Comparison of ENCODE assay signal across 8 cellular contexts in genomic region chrX:49100704-49101628, GRCh38. TPM values are rescaled to one million over a fixed set of nuclear protein-coding genes. Genes with fewer than 3 reads are reported as not detected.
DNase-seq lines count a peak whose midpoint lies in the region; ATAC-seq and TF ChIP-seq lines count a peak whose summit lies in the region.

No MANE protein-coding gene starts in this region.

- intact Hi-C loops in prostate gland (cut with DNase I) = no loop called here

- TF ChIP-seq POLR2A in GM15510 (IDR thresholded peaks at IDR 0.05; ENCODE audit: borderline replicate concordance, extremely low read depth, insufficient read length) (peak; percentile 71), prostate gland (IDR thresholded peaks at IDR 0.05) (peak; percentile 38)

- H3K27me3 ChIP-seq in right atrium auricular region (no peaks in the 10 kb centered on the region), prostate gland (replicated peaks; ENCODE audit: insufficient read depth) (no peaks in the 10 kb centered on the region)

- H3K27ac ChIP-seq in right atrium auricular region (peak overlapping the region; percentile 9 to 71), prostate gland (peak overlapping the region; percentile 31 to 56), urinary bladder (ENCODE audit: low read depth) (peak overlapping the region; percentile 56)

- H3K4me3 ChIP-seq in right atrium auricular region (peak overlapping the region; percentile 50 to 58), prostate gland (peak overlapping the region; percentile 36 to 42), urinary bladder (ENCODE audit: low read depth, low read length) (peak overlapping the region; percentile 46)

- DNase-seq in NCI-H146 treated with DMSO at 0.1 percent for 48 hours (lab: John Stamatoyannopoulos, UW; ENCODE audit: unreplicated experiment) (peak; percentile 87), T-helper 1 cell (peak; percentile 78 to 92 (median 84)), amygdala (lab: John Stamatoyannopoulos, UW) (peak; percentile 26 to 93 (median 80)), right atrium auricular region (ENCODE audit: low spot score) (peak; percentile 93), prostate gland (ENCODE audit: low spot score) (peak; percentile 86)

- under 1% methylated on average over 32 of the region's 74 CpGs for WGBS in prostate gland
- WGBS in urinary bladder = under 1% methylated on average over 74 of the region's 74 CpGs

- no peaks in the 10 kb centered on the region for H3K4me1 ChIP-seq in right atrium auricular region
- no peaks in the 10 kb centered on the region for H3K4me1 ChIP-seq in prostate gland (replicated peaks)
- H3K4me1 ChIP-seq in urinary bladder (ENCODE audit: insufficient read depth) = no peaks in the 10 kb centered on the region

- TF ChIP-seq CTCF in right atrium auricular region (IDR thresholded peaks at IDR 0.05) (no peak), prostate gland (IDR thresholded peaks at IDR 0.05) (no peak)

- ATAC-seq in HG02884 (IDR thresholded peaks at IDR 0.05; ENCODE audit: unreplicated experiment) = peak; percentile 97

- H3K36me3 ChIP-seq in right atrium auricular region (no peaks in the 10 kb centered on the region), prostate gland (no peaks in the 10 kb centered on the region), urinary bladder (ENCODE audit: insufficient read depth) (no peaks in the 10 kb centered on the region)

- H3K9me3 ChIP-seq in right atrium auricular region = no peaks in the 10 kb centered on the region
- no peaks in the 10 kb centered on the region for H3K9me3 ChIP-seq in prostate gland

RNA-seq across cellular contexts. Expression of gene WDR45, which starts 21.3 kb away (rescaled TPM):
- total RNA-seq in right atrium auricular region (100 to 1,000 TPM in 1 of 2 donors, 10 to 100 TPM in 1; 78.3 to 117 TPM), prostate gland (10 to 100 TPM; 67.8 to 93.6 TPM), urinary bladder (36.3 TPM)
- polyA plus RNA-seq in urinary bladder = 77.5 TPM

RNA-seq across cellular contexts. Expression of gene GPKOW, which starts 22.6 kb away (rescaled TPM):
- total RNA-seq in right atrium auricular region (10 to 100 TPM; 17.7 to 26.1 TPM), prostate gland (10 to 100 TPM; 21.2 to 28.7 TPM), urinary bladder (15.1 TPM)
- polyA plus RNA-seq in urinary bladder = 27.2 TPM

RNA-seq across cellular contexts. Expression of gene PRAF2, which starts 27.2 kb away (rescaled TPM):
- total RNA-seq in right atrium auricular region = 10 to 100 TPM; 11.5 to 29.7 TPM
- total RNA-seq in prostate gland = 10 to 100 TPM; 13.9 to 42.9 TPM
- 4.3 TPM for total RNA-seq in urinary bladder
- polyA plus RNA-seq in urinary bladder = 44.0 TPM

RNA-seq across cellular contexts. Expression of gene CCDC120, which starts 42.2 kb away (rescaled TPM):
- total RNA-seq in right atrium auricular region = 1 to 10 TPM; 1.3 to 2.2 TPM
- 10 to 100 TPM; 12.3 to 15.0 TPM for total RNA-seq in prostate gland
- total RNA-seq in urinary bladder = 2.7 TPM
- 4.5 TPM for polyA plus RNA-seq in urinary bladder

RNA-seq across cellular contexts. Expression of gene TFE3, which starts 57.8 kb away (rescaled TPM):
- total RNA-seq in right atrium auricular region = 10 to 100 TPM; 25.8 to 60.3 TPM
- total RNA-seq in prostate gland = 10 to 100 TPM; 44.6 to 88.4 TPM
- 11.7 TPM for total RNA-seq in urinary bladder
- polyA plus RNA-seq in urinary bladder = 63.5 TPM

Comparison
In these comparisons a context has a peak if more than half of its experiments do, and no peak if none do; other contexts are left out.
1. Peak in every context shown above with its lines: DNase-seq, ATAC-seq, H3K4me3 ChIP-seq and H3K27ac ChIP-seq.